ENCODE assay signal across 15 cellular contexts in genomic region chr17:40373324-40373723, GRCh38. TPM values are rescaled to one million over a fixed set of nuclear protein-coding genes. Genes with fewer than 3 reads are reported as not detected.
DNase-seq lines count a peak whose midpoint lies in the region; ATAC-seq and TF ChIP-seq lines count a peak whose summit lies in the region.
"Had no signal": no experiment of that assay in that cellular context is flagged by ENCODE, and none has a peak within 500 bp of the region (broad histone marks: within the 10 kb centered on the region; RNA-seq: fewer than 3 reads in every experiment).

No MANE protein-coding gene starts in this region.

- H3K9ac ChIP-seq in Karpas-422 (ENCODE audit: low read length): no peak overlapping the region

- H3K4me3 Mint-ChIP-seq in immature natural killer cell: no peak overlapping the region
- H3K4me3 Mint-ChIP-seq: activated CD4-positive, alpha-beta T cell treated with anti-CD3 and anti-CD28 coated beads, Interleukin-2, amount 10 ng/mL, durations not matched to agents 7 days and 5 days had no signal

- H3K4me2 ChIP-seq in Karpas-422 (ENCODE audit: low read depth, low read length, poor library complexity, severe bottlenecking): no peak overlapping the region

- peaks cover 0 to 13% (median 12%) of the 10 kb centered on the region in 3 donors for H3K27me3 Mint-ChIP-seq in immature natural killer cell (ENCODE audit: low read depth in 3 of 3)

- ATAC-seq in activated CD4-positive, CD25-positive, alpha-beta regulatory T cell treated with anti-CD3 and anti-CD28 coated beads, Interleukin-2, amount 50 U/mL, for 24 hours: peak; percentile 72 to 87

- H3K79me2 ChIP-seq in Karpas-422 (ENCODE audit: low read length): no peaks in the 10 kb centered on the region

- H2AFZ ChIP-seq in Karpas-422 (ENCODE audit: low read length): no peak overlapping the region

- H3K4me3 ChIP-seq in choroid plexus epithelial cell (ENCODE audit: low read depth, low read length) (no peak overlapping the region), Karpas-422 (ENCODE audit: low read length) (no peak overlapping the region)
- H3K4me3 ChIP-seq: tibial nerve had no signal

- no peaks in the 10 kb centered on the region for H3K9me2 ChIP-seq in Karpas-422 (replicated peaks; ENCODE audit: insufficient read depth, low read length)

- H4K20me1 ChIP-seq in Karpas-422 (ENCODE audit: insufficient read depth, low read depth, low read length): no peaks in the 10 kb centered on the region

- DNase-seq in activated CD4-positive, CD25-positive, alpha-beta regulatory T cell (lab: John Stamatoyannopoulos, UW): no peak
- DNase-seq in M059J (ENCODE audit: low read depth): peak; percentile 46
- peak; percentile 89 for DNase-seq in choroid plexus epithelial cell (ENCODE audit: low read depth)
- DNase-seq in renal cortical epithelial cell (ENCODE audit: low read depth): peak; percentile 46
- DNase-seq in dermis blood vessel endothelial cell: no peak
- no peak for DNase-seq in immature natural killer cell
- DNase-seq in Karpas-422: no peak
- DNase-seq: activated CD4-positive, alpha-beta T cell treated with anti-CD3 and anti-CD28 coated beads, Interleukin-2, amount 10 ng/mL, durations not matched to agents 7 days and 5 days; DMS 273 treated with DMSO at 0.1 percent for 48 hours; Kasumi-1; NCI-H2081 treated with DMSO at 0.1 percent for 48 hours; T-helper 1 cell had no signal

- H3K27ac ChIP-seq in Karpas-422 (ENCODE audit: low read length): no peak overlapping the region
- H3K27ac ChIP-seq: tibial nerve had no signal

- no peaks in the 10 kb centered on the region for H3K9me3 Mint-ChIP-seq in immature natural killer cell

- H3K27me3 ChIP-seq in Karpas-422 (ENCODE audit: low read length): no peaks in the 10 kb centered on the region
- H3K27me3 ChIP-seq: tibial nerve had no signal

- H3K36me3 Mint-ChIP-seq in immature natural killer cell: no peaks in the 10 kb centered on the region

- H3K36me3 ChIP-seq in Karpas-422 (ENCODE audit: insufficient read depth, low read length): no peaks in the 10 kb centered on the region
- H3K36me3 ChIP-seq: tibial nerve had no signal

- H3K27ac Mint-ChIP-seq in immature natural killer cell: no peak overlapping the region
- H3K27ac Mint-ChIP-seq: activated CD4-positive, alpha-beta T cell treated with anti-CD3 and anti-CD28 coated beads, Interleukin-2, amount 10 ng/mL, durations not matched to agents 7 days and 5 days had no signal

- H3K9me3 ChIP-seq in Karpas-422 (ENCODE audit: low read length): no peaks in the 10 kb centered on the region
- H3K9me3 ChIP-seq: tibial nerve had no signal

- peaks cover 6 to 7% of the 10 kb centered on the region in 2 donors for H3K4me1 Mint-ChIP-seq in immature natural killer cell

- no peak for TF ChIP-seq CTCF in choroid plexus epithelial cell (conservative IDR thresholded peaks at IDR 0.05; ENCODE audit: low read depth, low read length)

- H3K4me1 ChIP-seq in Karpas-422 (ENCODE audit: low read length): no peaks in the 10 kb centered on the region
- H3K4me1 ChIP-seq: tibial nerve had no signal

RNA-seq across cellular contexts. Expression of gene GJD3, which starts 8.8 kb away (rescaled TPM):
- total RNA-seq in M059J (2014; rRNA removed; shearing (Covaris generic)): not detected in 2 replicates
- total RNA-seq in renal cortical epithelial cell: 0.30 TPM in 1 of 2 replicates, not detected in the other
- total RNA-seq in dermis blood vessel endothelial cell: 3.7 and 4.3 TPM in 2 replicates
- under 1 TPM in 2 of 3 donors, not detected in 1; 0.40 to 0.68 TPM for polyA plus RNA-seq in immature natural killer cell
- not detected in 2 replicates for total RNA-seq in Karpas-422 (2014; rRNA removed; shearing (Covaris generic); ENCODE audit: low replicate concordance)
- total RNA-seq: tibial nerve had no signal
- polyA plus RNA-seq: neural cell had no signal

RNA-seq across cellular contexts. Expression of gene TOP2A, which starts 44.4 kb away (rescaled TPM):
- total RNA-seq in M059J (2014; rRNA removed; shearing (Covaris generic)): 190 and 252 TPM in 2 replicates
- total RNA-seq in renal cortical epithelial cell: 2.1 and 46.5 TPM in 2 replicates
- 39.3 and 152 TPM in 2 replicates for total RNA-seq in dermis blood vessel endothelial cell
- polyA plus RNA-seq in immature natural killer cell: 1 to 10 TPM in 2 of 3 donors, under 1 TPM in 1; 0.80 to 2.4 (median 2.2) TPM
- total RNA-seq in Karpas-422 (2014; rRNA removed; shearing (Covaris generic); ENCODE audit: low replicate concordance): 101 and 199 TPM in 2 replicates

Comparison
In these comparisons a context has a peak if more than half of its experiments do, and no peak if none do; other contexts are left out.
1. DNase-seq: peak in M059J (single experiment), choroid plexus epithelial cell (single experiment) and renal cortical epithelial cell (single experiment); none in activated CD4-positive, CD25-positive, alpha-beta regulatory T cell (0 of 4), dermis blood vessel endothelial cell (single experiment), immature natural killer cell (0 of 3) and Karpas-422 (single experiment).